ENCODE assay signal across 23 cellular contexts in the genomic region with DNA sequence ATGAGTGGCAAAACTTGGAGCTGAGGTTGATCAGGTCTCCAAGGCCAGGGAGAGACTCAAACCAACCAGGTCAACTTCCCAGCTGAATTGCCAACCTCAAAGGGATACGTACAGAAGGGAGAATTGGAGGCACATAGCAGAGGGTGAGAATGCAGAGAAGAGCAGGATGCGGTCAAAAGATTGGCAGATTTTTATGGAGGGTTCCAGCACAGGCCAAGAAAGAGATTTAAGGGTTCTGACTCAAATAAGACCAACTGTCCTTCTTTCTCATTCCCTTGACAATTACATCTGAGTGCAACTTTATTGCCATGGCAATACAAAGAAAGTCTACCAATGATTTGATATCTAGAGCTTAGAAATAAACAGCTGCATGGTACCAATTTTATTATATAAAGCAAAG. TPM values are rescaled to one million over a fixed set of nuclear protein-coding genes. Genes with fewer than 3 reads are reported as not detected.
"Had no signal": no experiment of that assay in that cellular context is flagged by ENCODE, and none has a peak within 500 bp of the region (broad histone marks: within the 10 kb centered on the region; RNA-seq: fewer than 3 reads in every experiment).

No MANE protein-coding gene starts in this region.

- H3K27ac Mint-ChIP-seq: activated B cell treated with CpG ODN at 0.5 μM for 24 hours; activated CD4-positive, alpha-beta T cell treated with anti-CD3 and anti-CD28 coated beads, Interleukin-2, amount 10 ng/mL, durations not matched to agents 24 days and 14 days; activated CD8-positive, alpha-beta memory T cell treated with anti-CD3 and anti-CD28 coated beads, Interleukin-2, amount 10 ng/mL, durations not matched to agents 7 days and 5 days; activated naive CD4-positive, alpha-beta T cell treated with anti-CD3 and anti-CD28 coated beads, Interleukin-2, amount 50 U/mL, for 24 hours; activated T-cell treated with anti-CD3 and anti-CD28 coated beads, Interleukin-2, amount 50 U/mL, for 24 hours; activated T-helper 1 cell treated with anti-CD3 and anti-CD28 coated beads, Interleukin-12 subunit alpha, Interleukin-12 subunit beta, Interleukin-2, Interleukin-4 antibody, amounts not matched to agents 30 ng/mL and 10 ng/mL and 1 ng/mL, durations not matched to agents 14 hours and 24 hours and 36 hours; T-helper 17 cell had no signal

- H3K4me1 Mint-ChIP-seq: activated B cell treated with CpG ODN at 0.5 μM for 24 hours; activated CD4-positive, alpha-beta T cell treated with anti-CD3 and anti-CD28 coated beads, Interleukin-2, amount 10 ng/mL, durations not matched to agents 24 days and 14 days; activated CD8-positive, alpha-beta memory T cell treated with anti-CD3 and anti-CD28 coated beads, Interleukin-2, amount 10 ng/mL, durations not matched to agents 7 days and 5 days; activated naive CD4-positive, alpha-beta T cell treated with anti-CD3 and anti-CD28 coated beads, Interleukin-2, amount 50 U/mL, for 24 hours; T-helper 17 cell had no signal

- H3K27me3 Mint-ChIP-seq: activated B cell treated with CpG ODN at 0.5 μM for 24 hours; activated CD4-positive, alpha-beta T cell treated with anti-CD3 and anti-CD28 coated beads, Interleukin-2, amount 10 ng/mL, durations not matched to agents 24 days and 14 days; activated CD8-positive, alpha-beta memory T cell treated with anti-CD3 and anti-CD28 coated beads, Interleukin-2, amount 10 ng/mL, durations not matched to agents 7 days and 5 days; activated naive CD4-positive, alpha-beta T cell treated with anti-CD3 and anti-CD28 coated beads, Interleukin-2, amount 50 U/mL, for 24 hours; activated T-cell treated with anti-CD3 and anti-CD28 coated beads, Interleukin-2, amount 50 U/mL, for 24 hours; T-helper 17 cell had no signal

- ATAC-seq: activated CD8-positive, alpha-beta memory T cell treated with anti-CD3 and anti-CD28 coated beads, Interleukin-2, amount 10 ng/mL, durations not matched to agents 7 days and 5 days; PC-3; T-helper 17 cell had no signal

- DNase-seq: activated B cell treated with CpG ODN at 0.5 μM for 24 hours; activated CD4-positive, alpha-beta T cell treated with anti-CD3 and anti-CD28 coated beads for 1 hour; activated CD4-positive, alpha-beta T cell treated with anti-CD3 and anti-CD28 coated beads, Interleukin-2, amount 10 ng/mL, durations not matched to agents 24 days and 14 days; activated CD4-positive, alpha-beta T cell treated with anti-CD3 and anti-CD28 coated beads, Interleukin-2, amount 50 U/mL, for 48 hours; activated CD8-positive, alpha-beta memory T cell treated with anti-CD3 and anti-CD28 coated beads, Interleukin-2, amount 10 ng/mL, durations not matched to agents 7 days and 5 days; activated effector memory CD4-positive, alpha-beta T cell treated with Interleukin-2 at 50 U/mL for 16 hours; activated naive CD4-positive, alpha-beta T cell; activated T-cell treated with anti-CD3 and anti-CD28 coated beads, Interleukin-2, amount 50 U/mL, for 24 hours; aorta; central memory CD4-positive, alpha-beta T cell; Karpas-422; NCI-H1048; NCI-H146; NCI-H187 treated with DMSO at 0.1 percent for 48 hours; NCI-H2107; NCI-H2171 treated with DMSO at 0.1 percent for 48 hours; NCI-H510A treated with DMSO at 0.1 percent for 48 hours; PC-3; SIG-M5; T-helper 17 cell; T-helper 9 cell had no signal

- H3K9me3 Mint-ChIP-seq: activated B cell treated with CpG ODN at 0.5 μM for 24 hours; activated CD4-positive, alpha-beta T cell treated with anti-CD3 and anti-CD28 coated beads, Interleukin-2, amount 10 ng/mL, durations not matched to agents 24 days and 14 days; activated naive CD4-positive, alpha-beta T cell treated with anti-CD3 and anti-CD28 coated beads, Interleukin-2, amount 50 U/mL, for 24 hours; activated T-cell treated with anti-CD3 and anti-CD28 coated beads, Interleukin-2, amount 50 U/mL, for 24 hours; activated T-helper 1 cell treated with anti-CD3 and anti-CD28 coated beads, Interleukin-12 subunit alpha, Interleukin-12 subunit beta, Interleukin-2, Interleukin-4 antibody, amounts not matched to agents 30 ng/mL and 10 ng/mL and 1 ng/mL, durations not matched to agents 14 hours and 24 hours and 36 hours had no signal

- H3K4me3 Mint-ChIP-seq: activated B cell treated with CpG ODN at 0.5 μM for 24 hours; activated CD4-positive, alpha-beta T cell treated with anti-CD3 and anti-CD28 coated beads, Interleukin-2, amount 10 ng/mL, durations not matched to agents 24 days and 14 days; activated CD8-positive, alpha-beta memory T cell treated with anti-CD3 and anti-CD28 coated beads, Interleukin-2, amount 10 ng/mL, durations not matched to agents 7 days and 5 days; activated naive CD4-positive, alpha-beta T cell treated with anti-CD3 and anti-CD28 coated beads, Interleukin-2, amount 50 U/mL, for 24 hours; activated T-cell treated with anti-CD3 and anti-CD28 coated beads, Interleukin-2, amount 50 U/mL, for 24 hours; activated T-helper 1 cell treated with anti-CD3 and anti-CD28 coated beads, Interleukin-12 subunit alpha, Interleukin-12 subunit beta, Interleukin-2, Interleukin-4 antibody, amounts not matched to agents 30 ng/mL and 10 ng/mL and 1 ng/mL, durations not matched to agents 14 hours and 24 hours and 36 hours; T-helper 17 cell had no signal

- H3K36me3 Mint-ChIP-seq: activated CD8-positive, alpha-beta memory T cell treated with anti-CD3 and anti-CD28 coated beads, Interleukin-2, amount 10 ng/mL, durations not matched to agents 7 days and 5 days; activated naive CD4-positive, alpha-beta T cell treated with anti-CD3 and anti-CD28 coated beads, Interleukin-2, amount 50 U/mL, for 24 hours had no signal

RNA-seq across cellular contexts. Expression of gene GREM1, which starts 43.1 kb away (rescaled TPM):
- total RNA-seq: activated B cell treated with CpG ODN at 0.5 μM for 24 hours; activated CD4-positive, alpha-beta T cell treated with anti-CD3 and anti-CD28 coated beads, Interleukin-2, amount 10 ng/mL, durations not matched to agents 24 days and 14 days; activated CD8-positive, alpha-beta memory T cell treated with anti-CD3 and anti-CD28 coated beads, Interleukin-2, amount 10 ng/mL, durations not matched to agents 7 days and 5 days; activated T-helper 1 cell treated with anti-CD3 and anti-CD28 coated beads, Interleukin-12 subunit alpha, Interleukin-12 subunit beta, Interleukin-2, Interleukin-4 antibody, amounts not matched to agents 30 ng/mL and 10 ng/mL and 1 ng/mL, durations not matched to agents 14 hours and 24 hours and 36 hours; T-helper 17 cell had no signal
